ENCODE assay signal across 15 cellular contexts in the genomic region with DNA sequence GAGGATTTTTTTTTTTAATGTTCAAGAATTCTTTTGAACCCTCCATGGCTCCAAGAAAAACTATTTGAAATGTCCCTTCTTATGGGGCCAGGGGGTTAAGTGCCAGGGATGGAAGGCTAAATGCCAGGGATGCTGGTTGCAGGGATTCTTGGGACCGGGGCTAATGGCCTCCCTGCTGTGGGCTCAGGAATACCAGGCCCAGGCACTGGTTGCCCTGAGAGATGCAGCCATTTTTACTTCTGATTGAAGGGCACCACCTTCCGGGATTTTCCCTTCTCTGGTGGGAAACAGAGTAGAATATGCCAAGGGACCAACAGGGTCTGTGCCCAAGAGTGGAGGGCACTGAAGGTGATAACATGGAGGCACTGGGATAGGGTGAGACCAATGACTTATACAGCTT.
"Had no signal": no experiment of that assay in that cellular context is flagged by ENCODE, and none has a peak within 500 bp of the region (broad histone marks: within the 10 kb centered on the region; RNA-seq: fewer than 3 reads in every experiment).

No MANE protein-coding gene starts in this region.

- H3K4me3 Mint-ChIP-seq: activated naive CD8-positive, alpha-beta T cell treated with anti-CD3 and anti-CD28 coated beads, Interleukin-2, amount 10 ng/mL, durations not matched to agents 7 days and 5 days; activated T-helper 1 cell treated with anti-CD3 and anti-CD28 coated beads, Interleukin-12 subunit alpha, Interleukin-12 subunit beta, Interleukin-2, Interleukin-4 antibody, amounts not matched to agents 30 ng/mL and 10 ng/mL and 1 ng/mL, durations not matched to agents 14 hours and 24 hours and 36 hours; effector memory CD8-positive, alpha-beta T cell; naive thymus-derived CD4-positive, alpha-beta T cell; stimulated activated naive CD8-positive, alpha-beta T cell treated with anti-CD3 and anti-CD28 coated beads, Interleukin-15, amount 100 ng/mL, for 72 hours; T-helper 2 cell treated with Interferon-gamma antibody and Interleukin-4, amounts not matched to agents 5 μg/mL and 100 μg/mL, for 36 hours had no signal

- H3K36me3 ChIP-seq: gastrocnemius medialis, lower lobe of right lung had no signal

- H3K27me3 ChIP-seq: gastrocnemius medialis, testis had no signal

- H3K27ac ChIP-seq: epithelial cell of prostate, lower lobe of right lung had no signal

- ATAC-seq: activated CD4-positive, CD25-positive, alpha-beta regulatory T cell treated with anti-CD3 and anti-CD28 coated beads, Interleukin-2, amount 50 U/mL, for 24 hours; effector memory CD8-positive, alpha-beta T cell; gastrocnemius medialis; left colon; lower lobe of right lung; naive thymus-derived CD4-positive, alpha-beta T cell; stimulated activated naive CD8-positive, alpha-beta T cell treated with anti-CD3 and anti-CD28 coated beads, Interleukin-15, amount 100 ng/mL, for 72 hours had no signal

- H3K9me3 Mint-ChIP-seq: activated naive CD8-positive, alpha-beta T cell treated with anti-CD3 and anti-CD28 coated beads, Interleukin-2, amount 10 ng/mL, durations not matched to agents 7 days and 5 days; activated T-helper 1 cell treated with anti-CD3 and anti-CD28 coated beads, Interleukin-12 subunit alpha, Interleukin-12 subunit beta, Interleukin-2, Interleukin-4 antibody, amounts not matched to agents 30 ng/mL and 10 ng/mL and 1 ng/mL, durations not matched to agents 14 hours and 24 hours and 36 hours; effector memory CD8-positive, alpha-beta T cell; naive thymus-derived CD4-positive, alpha-beta T cell; stimulated activated naive CD8-positive, alpha-beta T cell treated with anti-CD3 and anti-CD28 coated beads, Interleukin-15, amount 100 ng/mL, for 72 hours; T-helper 2 cell treated with Interferon-gamma antibody and Interleukin-4, amounts not matched to agents 5 μg/mL and 100 μg/mL, for 36 hours had no signal

- H3K36me3 Mint-ChIP-seq: activated naive CD8-positive, alpha-beta T cell treated with anti-CD3 and anti-CD28 coated beads, Interleukin-2, amount 10 ng/mL, durations not matched to agents 7 days and 5 days; naive thymus-derived CD4-positive, alpha-beta T cell had no signal

- H3K27me3 Mint-ChIP-seq: effector memory CD8-positive, alpha-beta T cell; naive thymus-derived CD4-positive, alpha-beta T cell; stimulated activated naive CD8-positive, alpha-beta T cell treated with anti-CD3 and anti-CD28 coated beads, Interleukin-15, amount 100 ng/mL, for 72 hours had no signal

- H3K9me3 ChIP-seq: gastrocnemius medialis, lower lobe of right lung, testis had no signal

- DNase-seq: activated CD4-positive, alpha-beta T cell treated with anti-CD3 and anti-CD28 coated beads, Interleukin-2, amount 50 U/mL, for 1 hour; activated naive CD8-positive, alpha-beta T cell treated with anti-CD3 and anti-CD28 coated beads, Interleukin-2, amount 10 ng/mL, durations not matched to agents 7 days and 5 days; effector memory CD8-positive, alpha-beta T cell; gastrocnemius medialis; left colon; lower lobe of right lung; naive thymus-derived CD4-positive, alpha-beta T cell; occipital lobe; stimulated activated naive CD8-positive, alpha-beta T cell treated with anti-CD3 and anti-CD28 coated beads, Interleukin-15, amount 100 ng/mL, for 72 hours had no signal

- H3K27ac Mint-ChIP-seq: activated naive CD8-positive, alpha-beta T cell treated with anti-CD3 and anti-CD28 coated beads, Interleukin-2, amount 10 ng/mL, durations not matched to agents 7 days and 5 days; activated T-helper 1 cell treated with anti-CD3 and anti-CD28 coated beads, Interleukin-12 subunit alpha, Interleukin-12 subunit beta, Interleukin-2, Interleukin-4 antibody, amounts not matched to agents 30 ng/mL and 10 ng/mL and 1 ng/mL, durations not matched to agents 14 hours and 24 hours and 36 hours; effector memory CD8-positive, alpha-beta T cell; T-helper 2 cell treated with Interferon-gamma antibody and Interleukin-4, amounts not matched to agents 5 μg/mL and 100 μg/mL, for 36 hours had no signal

- H3K4me3 ChIP-seq: gastrocnemius medialis, lower lobe of right lung, smooth muscle cell, testis had no signal
